18 cellular contexts compared by ENCODE assay signal in genomic region chr10:1679821-1680650, GRCh38. TPM values are rescaled to one million over a fixed set of nuclear protein-coding genes. Genes with fewer than 3 reads are reported as not detected.
"Had no signal": no experiment of that assay in that cellular context is flagged by ENCODE, and none has a peak within 500 bp of the region (broad histone marks: within the 10 kb centered on the region; RNA-seq: fewer than 3 reads in every experiment).

No MANE protein-coding gene starts in this region.

- DNase-seq: activated CD4-positive, alpha-beta T cell treated with anti-CD3 and anti-CD28 coated beads, Interleukin-2, amount 50 U/mL, for 1 hour; activated CD4-positive, CD25-positive, alpha-beta regulatory T cell; activated gamma-delta T cell treated with Interleukin-2 at 50 U/mL for 16 hours; activated naive CD8-positive, alpha-beta T cell treated with anti-CD3 and anti-CD28 coated beads, Interleukin-2, amount 10 ng/mL, durations not matched to agents 7 days and 5 days; activated T-cell treated with anti-CD3 and anti-CD28 coated beads, Interleukin-2, amount 50 U/mL, for 48 hours; aorta; foreskin melanocyte; mammary epithelial cell; sigmoid colon; SK-N-SH; stimulated activated CD4-positive, alpha-beta T cell treated with anti-CD3 and anti-CD28 coated beads, Interleukin-12 subunit alpha, Interleukin-12 subunit beta, amount 100 ng/mL, for 4 hours; stimulated activated naive CD4-positive, alpha-beta T cell treated with Interleukin-2 at 50 U/mL for 16 hours had no signal

- ATAC-seq: left lobe of liver had no signal

- H3K36me3 ChIP-seq: sigmoid colon had no signal

- H3K27ac Mint-ChIP-seq: activated naive CD8-positive, alpha-beta T cell treated with anti-CD3 and anti-CD28 coated beads, Interleukin-2, amount 10 ng/mL, durations not matched to agents 7 days and 5 days; nephron; type B pancreatic cell had no signal

- H3K9me3 ChIP-seq: sigmoid colon, SK-N-SH had no signal

- H3K27me3 Mint-ChIP-seq: activated naive CD8-positive, alpha-beta T cell treated with anti-CD3 and anti-CD28 coated beads, Interleukin-2, amount 10 ng/mL, durations not matched to agents 7 days and 5 days had no signal

- H3K36me3 Mint-ChIP-seq: activated naive CD8-positive, alpha-beta T cell treated with anti-CD3 and anti-CD28 coated beads, Interleukin-2, amount 10 ng/mL, durations not matched to agents 7 days and 5 days; type B pancreatic cell had no signal

- H3K4me1 Mint-ChIP-seq: activated naive CD8-positive, alpha-beta T cell treated with anti-CD3 and anti-CD28 coated beads, Interleukin-2, amount 10 ng/mL, durations not matched to agents 7 days and 5 days; nephron had no signal

- H3K9me3 Mint-ChIP-seq: activated naive CD8-positive, alpha-beta T cell treated with anti-CD3 and anti-CD28 coated beads, Interleukin-2, amount 10 ng/mL, durations not matched to agents 7 days and 5 days; nephron; type B pancreatic cell had no signal

- H3K27me3 ChIP-seq: sigmoid colon had no signal

- H3K4me2 ChIP-seq: SK-N-SH had no signal

- H3K4me1 ChIP-seq: sigmoid colon had no signal

- H3K4me3 Mint-ChIP-seq: activated naive CD8-positive, alpha-beta T cell treated with anti-CD3 and anti-CD28 coated beads, Interleukin-2, amount 10 ng/mL, durations not matched to agents 7 days and 5 days; nephron; type B pancreatic cell had no signal

- H3K9ac ChIP-seq: SK-N-SH had no signal

- H3K4me3 ChIP-seq: sigmoid colon had no signal

- H3K27ac ChIP-seq: sigmoid colon had no signal

RNA-seq across cellular contexts. Expression of gene ADARB2, which starts 57.3 kb away (rescaled TPM):
- total RNA-seq: aorta, bronchial epithelial cell, endothelial cell of umbilical vein, mammary epithelial cell, pulmonary artery endothelial cell had no signal
- polyA plus RNA-seq: endothelial cell of umbilical vein, mammary epithelial cell, SK-N-SH had no signal
